ENCODE assay signal across 19 cellular contexts in genomic region chr1:68218485-68218884, GRCh38. TPM values are rescaled to one million over a fixed set of nuclear protein-coding genes. Genes with fewer than 3 reads are reported as not detected.
A peak's percentile ranks its signal among the peaks of the same experiment; 100 is the strongest.
DNase-seq lines count a peak whose midpoint lies in the region; FAIRE-seq and TF ChIP-seq lines count a peak whose summit lies in the region.
"Had no signal": no experiment of that assay in that cellular context is flagged by ENCODE, and none has a peak within 500 bp of the region (broad histone marks: within the 10 kb centered on the region; RNA-seq: fewer than 3 reads in every experiment).

No MANE protein-coding gene starts in this region.

- H3K9me3 ChIP-seq in muscle layer of colon (ENCODE audit: low read length) (no peaks in the 10 kb centered on the region), right atrium auricular region (no peaks in the 10 kb centered on the region)
- H3K9me3 ChIP-seq: heart left ventricle, SJCRH30, thoracic aorta had no signal

- DNase-seq in NCI-H82 (lab: John Stamatoyannopoulos, UW) (peak; percentile 14), NCI-H82 treated with DMSO at 0.1 percent for 48 hours (lab: John Stamatoyannopoulos, UW; ENCODE audit: unreplicated experiment) (no peak), epithelial cell of esophagus (ENCODE audit: low read depth) (peak; percentile 82), type B pancreatic cell (ENCODE audit: extremely low spot score, unreplicated experiment) (no peak), DMS53 treated with DMSO at 0.1 percent for 48 hours (lab: John Stamatoyannopoulos, UW; ENCODE audit: unreplicated experiment) (no peak), urothelium cell line (ENCODE audit: low spot score) (no peak), right atrium auricular region (ENCODE audit: low spot score) (no peak)
- DNase-seq: activated naive CD8-positive, alpha-beta T cell treated with anti-CD3 and anti-CD28 coated beads, Interleukin-2, amount 50 U/mL, for 24 hours; activated T-cell treated with anti-CD3 and anti-CD28 coated beads, Interleukin-2, amount 50 U/mL, for 48 hours; DMS79; left colon; NCI-H1436; NCI-H2227 treated with DMSO at 0.1 percent for 48 hours; SJCRH30 had no signal

- no peaks in the 10 kb centered on the region for H3K36me3 ChIP-seq in muscle layer of colon (ENCODE audit: insufficient read depth, low read length)
- no peaks in the 10 kb centered on the region for H3K36me3 ChIP-seq in right atrium auricular region
- H3K36me3 ChIP-seq: heart left ventricle, SJCRH30, thoracic aorta had no signal

- peaks cover 65% of the 10 kb centered on the region for H3K4me1 Mint-ChIP-seq in type B pancreatic cell (ENCODE audit: unreplicated experiment)
- H3K4me1 Mint-ChIP-seq: activated naive CD8-positive, alpha-beta T cell treated with anti-CD3 and anti-CD28 coated beads, Interleukin-2, amount 50 U/mL, for 24 hours had no signal

- TF ChIP-seq CTCF in epithelial cell of esophagus (IDR thresholded peaks at IDR 0.05; ENCODE audit: insufficient read depth, low read depth, low read length, missing control alignments) (no peak), type B pancreatic cell (conservative IDR thresholded peaks at IDR 0.05) (no peak), right atrium auricular region (IDR thresholded peaks at IDR 0.05) (no peak)

- H3K36me3 Mint-ChIP-seq in type B pancreatic cell: peaks cover 10% of the 10 kb centered on the region

- no peak overlapping the region for H3K9ac ChIP-seq in muscle layer of colon (ENCODE audit: low read length)

- peak overlapping the region; percentile 77 for H3K4me3 Mint-ChIP-seq in type B pancreatic cell
- H3K4me3 Mint-ChIP-seq: activated naive CD8-positive, alpha-beta T cell treated with anti-CD3 and anti-CD28 coated beads, Interleukin-2, amount 50 U/mL, for 24 hours had no signal

- no peak overlapping the region for H3K4me3 ChIP-seq in epithelial cell of esophagus (ENCODE audit: low read length)
- H3K4me3 ChIP-seq in muscle layer of colon (ENCODE audit: low read depth in 1 of 2, low read length in 2 of 2): no peak overlapping the region
- H3K4me3 ChIP-seq in right atrium auricular region: no peak overlapping the region
- H3K4me3 ChIP-seq: heart left ventricle, SJCRH30, thoracic aorta had no signal

- H3K4me1 ChIP-seq in muscle layer of colon (ENCODE audit: insufficient read depth, low read length) (peaks cover 76% of the 10 kb centered on the region), right atrium auricular region (peaks cover 0 to 51% of the 10 kb centered on the region in 2 donors)
- H3K4me1 ChIP-seq: SJCRH30 had no signal

- H3K9me3 Mint-ChIP-seq in type B pancreatic cell: peaks cover 4% of the 10 kb centered on the region
- H3K9me3 Mint-ChIP-seq: activated naive CD8-positive, alpha-beta T cell treated with anti-CD3 and anti-CD28 coated beads, Interleukin-2, amount 50 U/mL, for 24 hours had no signal

- H3K27me3 ChIP-seq in muscle layer of colon (ENCODE audit: control insufficient read depth in 1 of 2, insufficient read depth in 2 of 2, low read length in 2 of 2) (no peaks in the 10 kb centered on the region), right atrium auricular region (no peaks in the 10 kb centered on the region)
- H3K27me3 ChIP-seq: heart left ventricle, SJCRH30 had no signal

- no peak for FAIRE-seq in urothelium cell line (lab: Jason Lieb, UNC)

- H3K27ac Mint-ChIP-seq in type B pancreatic cell: peak overlapping the region; percentile 80
- H3K27ac Mint-ChIP-seq: activated naive CD8-positive, alpha-beta T cell treated with anti-CD3 and anti-CD28 coated beads, Interleukin-2, amount 50 U/mL, for 24 hours had no signal

- H3K27ac ChIP-seq in muscle layer of colon (ENCODE audit: low read depth, low read length) (peak overlapping the region; percentile 45), right atrium auricular region (no peak overlapping the region)
- H3K27ac ChIP-seq: 22Rv1, C4-2B, SJCRH30, thoracic aorta had no signal

- no peaks in the 10 kb centered on the region for H3K27me3 Mint-ChIP-seq in type B pancreatic cell

RNA-seq across cellular contexts. Expression of gene WLS, which starts 13.8 kb away (rescaled TPM):
- total RNA-seq in type B pancreatic cell (ENCODE audit: low replicate concordance) (89.1 and 306 TPM in 2 replicates), right atrium auricular region (10 to 100 TPM; 51.0 to 55.8 TPM)

Comparison
In these comparisons a context has a peak if more than half of its experiments do, and no peak if none do; other contexts are left out.
1. DNase-seq: peak in NCI-H82 (single experiment) and epithelial cell of esophagus (single experiment); none in NCI-H82 treated with DMSO at 0.1 percent for 48 hours (single experiment), type B pancreatic cell (single experiment), DMS53 treated with DMSO at 0.1 percent for 48 hours (single experiment), urothelium cell line (single experiment) and right atrium auricular region (single experiment).